Comparison of ENCODE assay signal across 1 cellular context in genomic region chr2:1784087-1784486, GRCh38.
TF ChIP-seq lines count a peak whose summit lies in the region.

No MANE protein-coding gene starts in this region.

TF ChIP-seq in GM23338, 12 proteins besides CTCF, POLR2A, EP300 and RAD21:
- TF ChIP-seq REST (IDR thresholded peaks at IDR 0.05; ENCODE audit: unreplicated experiment) (no peak), STAT1 (IDR thresholded peaks at IDR 0.05; ENCODE audit: unreplicated experiment) (no peak), CREB1 (CRISPR knock-in tag; IDR thresholded peaks at IDR 0.05; ENCODE audit: low read depth) (no peak), EZH2 (IDR thresholded peaks at IDR 0.05; ENCODE audit: low read depth, unreplicated experiment) (no peak), ETS1 (IDR thresholded peaks at IDR 0.05) (no peak), ZNF114 (CRISPR knock-in tag; IDR thresholded peaks at IDR 0.05) (no peak), POLR2AphosphoS5 (IDR thresholded peaks at IDR 0.05; ENCODE audit: low read depth) (no peak), ZNF462 (CRISPR knock-in tag; IDR thresholded peaks at IDR 0.05) (no peak)
